Comparison of ENCODE assay signal across 9 cellular contexts in the genomic region with DNA sequence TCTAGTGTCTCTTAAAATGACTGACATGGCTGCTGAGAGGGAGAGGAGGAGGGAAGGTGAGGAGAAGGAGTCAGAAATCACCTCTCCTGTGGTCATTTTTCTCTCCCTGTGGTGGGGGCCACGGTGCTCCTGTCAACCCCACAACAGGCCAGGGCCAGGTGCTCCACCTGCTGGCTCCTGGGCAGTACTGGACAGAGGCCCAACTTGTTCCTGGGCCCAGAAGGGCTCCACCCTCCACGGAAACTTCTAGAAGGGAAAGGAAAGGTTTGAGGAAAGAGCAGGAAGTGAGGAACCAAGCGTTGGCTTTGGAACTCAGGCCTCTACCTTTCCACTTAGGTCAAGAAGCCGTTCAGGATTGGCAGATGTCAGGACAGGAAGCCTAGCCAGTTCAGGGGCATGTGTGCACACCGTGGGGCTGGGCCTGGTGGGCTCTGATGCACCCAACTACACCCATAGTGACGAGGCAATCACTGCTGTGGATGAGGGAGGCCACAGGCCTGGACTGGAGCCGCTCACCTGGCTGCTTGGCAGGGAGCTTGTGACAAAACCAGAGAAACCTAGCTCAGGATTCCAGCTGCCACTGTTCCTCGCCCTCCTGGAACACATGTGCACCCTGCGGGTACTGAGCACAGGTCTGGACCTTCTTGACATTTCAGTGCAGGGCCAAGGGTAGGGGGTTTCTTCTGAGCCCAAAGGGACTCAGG. TPM values are rescaled to one million over a fixed set of nuclear protein-coding genes. Genes with fewer than 3 reads are reported as not detected.
DNase-seq lines count a peak whose midpoint lies in the region; ATAC-seq lines count a peak whose summit lies in the region.
"Had no signal": no experiment of that assay in that cellular context is flagged by ENCODE, and none has a peak within 500 bp of the region (broad histone marks: within the 10 kb centered on the region; RNA-seq: fewer than 3 reads in every experiment).

No MANE protein-coding gene starts in this region.

- H3K4ac ChIP-seq in neuronal stem cell (ENCODE audit: low read length): no peak overlapping the region

- intact Hi-C loops in activated CD4-positive, alpha-beta T cell treated with anti-CD3 and anti-CD28 coated beads for 36 hours (cut with DNase I, micrococcal nuclease): no loop called here

- no peak overlapping the region for H3K27ac Mint-ChIP-seq in activated CD4-positive, alpha-beta T cell treated with anti-CD3 and anti-CD28 coated beads for 36 hours

- H3K4me1 ChIP-seq in neuronal stem cell (ENCODE audit: control insufficient read depth in 2 of 2, insufficient read depth in 1 of 2, low read depth in 1 of 2, low read length in 2 of 2): peaks cover 15 to 19% of the 10 kb centered on the region in 2 donors

- no peak overlapping the region for H3K4me2 ChIP-seq in neuronal stem cell (ENCODE audit: insufficient read depth, low read length, poor library complexity, severe bottlenecking)

- CTCF ChIA-PET in activated CD4-positive, alpha-beta T cell treated with anti-CD3 and anti-CD28 coated beads for 36 hours (lab: Charles Lee): interaction anchor here (1.2 to 1.7 kb wide), 2 partner anchors 53 to 110 kb away, joined by 4 to 5 read pairs; no protein-coding TSS in a partner anchor

- H3K27me3 ChIP-seq in neuronal stem cell (ENCODE audit: control insufficient read depth in 3 of 3, insufficient read depth in 3 of 3, low read depth in 1 of 3, low read length in 3 of 3): peaks cover 0 to 6% (median 0%) of the 10 kb centered on the region in 3 experiments

- H3K4me1 Mint-ChIP-seq in activated CD4-positive, alpha-beta T cell treated with anti-CD3 and anti-CD28 coated beads for 36 hours: no peaks in the 10 kb centered on the region

- H3K14ac ChIP-seq in neuronal stem cell (ENCODE audit: low read length): no peak overlapping the region

- no peak overlapping the region for H3K9ac ChIP-seq in neuronal stem cell (ENCODE audit: low read depth, low read length, poor library complexity)

- H3K4me3 Mint-ChIP-seq in activated CD4-positive, alpha-beta T cell treated with anti-CD3 and anti-CD28 coated beads for 36 hours: no peak overlapping the region
- H3K4me3 Mint-ChIP-seq: activated T-cell treated with anti-CD3 and anti-CD28 coated beads, Interleukin-2, amount 50 U/mL, for 4 hours had no signal

- no peaks in the 10 kb centered on the region for H3K27me3 Mint-ChIP-seq in activated CD4-positive, alpha-beta T cell treated with anti-CD3 and anti-CD28 coated beads for 36 hours

- H3K9me3 Mint-ChIP-seq in activated CD4-positive, alpha-beta T cell treated with anti-CD3 and anti-CD28 coated beads for 36 hours (ENCODE audit: low read depth): no peaks in the 10 kb centered on the region
- H3K9me3 Mint-ChIP-seq: activated T-cell treated with anti-CD3 and anti-CD28 coated beads, Interleukin-2, amount 50 U/mL, for 4 hours had no signal

- peak; percentile 65 for ATAC-seq in activated CD4-positive, alpha-beta T cell treated with anti-CD3 and anti-CD28 coated beads for 36 hours
- ATAC-seq in GM19452 (IDR thresholded peaks at IDR 0.05; ENCODE audit: unreplicated experiment): no peak
- ATAC-seq in HG03354 (IDR thresholded peaks at IDR 0.05; ENCODE audit: poor library complexity, severe bottlenecking, unreplicated experiment): no peak
- ATAC-seq in HG03565 (IDR thresholded peaks at IDR 0.05; ENCODE audit: unreplicated experiment): no peak

- no peak overlapping the region for H3K18ac ChIP-seq in neuronal stem cell (ENCODE audit: low read length)

- H3K23ac ChIP-seq in neuronal stem cell (ENCODE audit: low read depth, low read length, poor library complexity): no peak overlapping the region

- no peak overlapping the region for H4K91ac ChIP-seq in neuronal stem cell (ENCODE audit: low read depth, low read length, poor library complexity)

- POLR2A ChIA-PET in activated CD4-positive, alpha-beta T cell treated with anti-CD3 and anti-CD28 coated beads for 36 hours (lab: Charles Lee): no interaction called here

- WGBS in neuronal stem cell (ENCODE audit: extremely low coverage in 2 of 2, insufficient read length in 2 of 2, insufficient replicate concordance in 1 of 2), 2 donors: no CpG with 5 or more reads among the region's 9 CpGs

- H3K36me3 ChIP-seq in neuronal stem cell (replicated peaks in 1 of 2; ENCODE audit: control insufficient read depth in 2 of 2, insufficient read depth in 2 of 2, low read length in 2 of 2): no peaks in the 10 kb centered on the region

- H3K79me1 ChIP-seq in neuronal stem cell (ENCODE audit: low read depth, low read length): no peaks in the 10 kb centered on the region

- no peak overlapping the region for H2BK12ac ChIP-seq in neuronal stem cell (ENCODE audit: low read length)

- H2BK15ac ChIP-seq in neuronal stem cell (ENCODE audit: low read length): no peak overlapping the region

- no peak overlapping the region for H3K27ac ChIP-seq in neuronal stem cell (replicated peaks; ENCODE audit: low read length)

- H2BK120ac ChIP-seq in neuronal stem cell (ENCODE audit: low read depth, low read length): no peak overlapping the region

- H3K4me3 ChIP-seq in neuronal stem cell (ENCODE audit: low read length in 2 of 2): no peak overlapping the region

- H2AK5ac ChIP-seq in neuronal stem cell (ENCODE audit: low read depth, low read length): peak overlapping the region; percentile 2

- H3K36me3 Mint-ChIP-seq in activated CD4-positive, alpha-beta T cell treated with anti-CD3 and anti-CD28 coated beads for 36 hours (ENCODE audit: low read depth): no peaks in the 10 kb centered on the region

- no peaks in the 10 kb centered on the region for H3K9me3 ChIP-seq in neuronal stem cell (replicated peaks in 1 of 2; ENCODE audit: control insufficient read depth in 2 of 2, insufficient read depth in 1 of 2, low read depth in 1 of 2, low read length in 2 of 2)

- H2AFZ ChIP-seq in neuronal stem cell (ENCODE audit: low read length): no peak overlapping the region

- peak; percentile 53 for DNase-seq in activated CD4-positive, alpha-beta T cell treated with anti-CD3 and anti-CD28 coated beads for 36 hours
- no peak for DNase-seq in activated CD4-positive, alpha-beta T cell treated with anti-CD3 and anti-CD28 coated beads, Interleukin-2, amount 50 U/mL, for 1 hour
- DNase-seq in NCI-H226 (peak; percentile 52), dermis blood vessel endothelial cell (peak; percentile 73), neuronal stem cell (ENCODE audit: low spot score) (no peak)
- DNase-seq: activated T-cell treated with anti-CD3 and anti-CD28 coated beads, Interleukin-2, amount 50 U/mL, for 4 hours had no signal

- no peak overlapping the region for H4K8ac ChIP-seq in neuronal stem cell (ENCODE audit: low read depth, low read length)

- no peak overlapping the region for H2BK5ac ChIP-seq in neuronal stem cell (ENCODE audit: low read length)

RNA-seq across cellular contexts. Expression of gene WNT3, which starts 36.1 kb away (rescaled TPM):
- under 1 TPM; 0.09 to 0.12 TPM for total RNA-seq in activated CD4-positive, alpha-beta T cell treated with anti-CD3 and anti-CD28 coated beads for 36 hours
- 0.65 and 0.85 TPM in 2 replicates for total RNA-seq in dermis blood vessel endothelial cell
- polyA plus RNA-seq in neuronal stem cell (2013, experiment 1 of 2): 6.1 TPM
- 6.0 TPM for polyA plus RNA-seq in neuronal stem cell (2013, experiment 2 of 2)

Comparison
In these comparisons a context has a peak if more than half of its experiments do, and no peak if none do; other contexts are left out.
1. DNase-seq: peak in activated CD4-positive, alpha-beta T cell treated with anti-CD3 and anti-CD28 coated beads for 36 hours (single experiment), NCI-H226 (single experiment) and dermis blood vessel endothelial cell (single experiment); none in activated CD4-positive, alpha-beta T cell treated with anti-CD3 and anti-CD28 coated beads, Interleukin-2, amount 50 U/mL, for 1 hour (single experiment) and neuronal stem cell (single experiment).